Comparison of ENCODE assay signal across 11 cellular contexts in genomic region chr10:120963053-120963533, GRCh38.
DNase-seq lines count a peak whose midpoint lies in the region; ATAC-seq and TF ChIP-seq lines count a peak whose summit lies in the region.
"Had no signal": no experiment of that assay in that cellular context is flagged by ENCODE, and none has a peak within 500 bp of the region (broad histone marks: within the 10 kb centered on the region; RNA-seq: fewer than 3 reads in every experiment).

No MANE protein-coding gene starts in this region.

- ATAC-seq in GM18505 (IDR thresholded peaks at IDR 0.05; ENCODE audit: unreplicated experiment) (no peak), HG03521 (IDR thresholded peaks at IDR 0.05; ENCODE audit: unreplicated experiment) (no peak)
- ATAC-seq: activated naive CD4-positive, alpha-beta T cell treated with anti-CD3 and anti-CD28 coated beads, Interleukin-2, amount 50 U/mL, for 72 hours had no signal

- TF ChIP-seq POLR2A in erythroblast (IDR thresholded peaks at IDR 0.05; ENCODE audit: low read length) (no peak), GM18505 (IDR thresholded peaks at IDR 0.05; ENCODE audit: borderline replicate concordance, extremely low read depth, insufficient read depth, insufficient read length) (no peak)

- H3K27me3 Mint-ChIP-seq in progenitor cell of endocrine pancreas: peaks cover 7% of the 10 kb centered on the region

- H3K36me3 Mint-ChIP-seq in progenitor cell of endocrine pancreas (ENCODE audit: insufficient read depth): no peaks in the 10 kb centered on the region
- H3K36me3 Mint-ChIP-seq: activated naive CD4-positive, alpha-beta T cell treated with anti-CD3 and anti-CD28 coated beads, Interleukin-2, amount 50 U/mL, for 72 hours had no signal

- no peak overlapping the region for H3K4me3 Mint-ChIP-seq in progenitor cell of endocrine pancreas (ENCODE audit: low read depth)
- H3K4me3 Mint-ChIP-seq: HFFc6 had no signal

- TF ChIP-seq CTCF in progenitor cell of endocrine pancreas (IDR thresholded peaks at IDR 0.05; ENCODE audit: unreplicated experiment): no peak

- no peaks in the 10 kb centered on the region for H3K9me3 Mint-ChIP-seq in progenitor cell of endocrine pancreas (ENCODE audit: low read depth)

- peaks cover 18% of the 10 kb centered on the region for H3K4me1 Mint-ChIP-seq in progenitor cell of endocrine pancreas (ENCODE audit: low read depth)

- H3K27ac Mint-ChIP-seq in progenitor cell of endocrine pancreas: peak overlapping the region; percentile 65
- H3K27ac Mint-ChIP-seq: activated naive CD4-positive, alpha-beta T cell treated with anti-CD3 and anti-CD28 coated beads, Interleukin-2, amount 50 U/mL, for 72 hours; HFFc6 had no signal

- peak; percentile 51 for DNase-seq in NCI-H1105 (lab: John Stamatoyannopoulos, UW)
- peak; percentile 5 for DNase-seq in NCI-H748 treated with DMSO at 0.1 percent for 48 hours (lab: John Stamatoyannopoulos, UW)
- DNase-seq in iPS DF 19.7 (ENCODE audit: low read depth, low spot score): peak; percentile 45
- no peak for DNase-seq in progenitor cell of endocrine pancreas (ENCODE audit: low spot score, unreplicated experiment)
- DNase-seq in erythroblast (lab: John Stamatoyannopoulos, UW): no peak
- no peak for DNase-seq in NCI-H345 (lab: John Stamatoyannopoulos, UW)
- DNase-seq: activated CD8-positive, alpha-beta memory T cell treated with anti-CD3 and anti-CD28 coated beads, Interleukin-2, amount 50 U/mL, for 4 hours; HFFc6 had no signal

Comparison
In these comparisons a context has a peak if more than half of its experiments do, and no peak if none do; other contexts are left out.
1. DNase-seq: peak in NCI-H1105 (single experiment), NCI-H748 treated with DMSO at 0.1 percent for 48 hours (single experiment) and iPS DF 19.7 (single experiment); none in progenitor cell of endocrine pancreas (single experiment), erythroblast (0 of 2) and NCI-H345 (single experiment).